ENCODE assay signal across 8 cellular contexts in genomic region chr12:14396071-14396470, GRCh38. TPM values are rescaled to one million over a fixed set of nuclear protein-coding genes. Genes with fewer than 3 reads are reported as not detected.
A peak's percentile ranks its signal among the peaks of the same experiment; 100 is the strongest.
DNase-seq lines count a peak whose midpoint lies in the region; ATAC-seq lines count a peak whose summit lies in the region.

No MANE protein-coding gene starts in this region.

- H3K36me3 Mint-ChIP-seq in activated CD4-positive, alpha-beta T cell treated with anti-CD3 and anti-CD28 coated beads, Interleukin-2, amount 10 ng/mL, durations not matched to agents 7 days and 5 days (ENCODE audit: low read depth), result peaks cover 53% of the 10 kb centered on the region
- H3K36me3 Mint-ChIP-seq in activated naive CD8-positive, alpha-beta T cell treated with anti-CD3 and anti-CD28 coated beads for 36 hours, result peaks cover 60% of the 10 kb centered on the region

- no peaks in the 10 kb centered on the region for H3K27me3 Mint-ChIP-seq in activated CD4-positive, alpha-beta T cell treated with anti-CD3 and anti-CD28 coated beads, Interleukin-2, amount 10 ng/mL, durations not matched to agents 7 days and 5 days
- H3K27me3 Mint-ChIP-seq in activated naive CD8-positive, alpha-beta T cell treated with anti-CD3 and anti-CD28 coated beads for 36 hours, result no peaks in the 10 kb centered on the region

- no peaks in the 10 kb centered on the region for H3K36me3 ChIP-seq in stomach smooth muscle (ENCODE audit: control insufficient read depth in 2 of 2, insufficient read depth in 2 of 2, low read length in 2 of 2)

- DNase-seq in activated CD4-positive, alpha-beta T cell treated with anti-CD3 and anti-CD28 coated beads, Interleukin-2, amount 10 ng/mL, durations not matched to agents 7 days and 5 days, result peak; percentile 34
- no peak for DNase-seq in activated CD4-positive, alpha-beta T cell treated with anti-CD3 and anti-CD28 coated beads, Interleukin-2, amount 50 U/mL, for 48 hours
- no peak for DNase-seq in activated naive CD8-positive, alpha-beta T cell treated with anti-CD3 and anti-CD28 coated beads for 36 hours
- no peak for DNase-seq in activated effector memory CD4-positive, alpha-beta T cell treated with anti-CD3 and anti-CD28 coated beads, Interleukin-2, amount 50 U/mL, for 16 hours

- H3K27me3 ChIP-seq in stomach smooth muscle (ENCODE audit: control insufficient read depth in 1 of 2, insufficient read depth in 2 of 2, low read length in 2 of 2), result no peaks in the 10 kb centered on the region

- H3K27ac ChIP-seq in stomach smooth muscle (ENCODE audit: low read length), result peak overlapping the region; percentile 19

- H3K9me3 ChIP-seq in stomach smooth muscle (ENCODE audit: control insufficient read depth in 2 of 2, low read length in 2 of 2), result peaks cover 3 to 5% of the 10 kb centered on the region in 2 donors

- no peak overlapping the region for H3K4me3 ChIP-seq in stomach smooth muscle (ENCODE audit: low read length in 2 of 2)

- peaks cover 5% of the 10 kb centered on the region for H3K9me3 Mint-ChIP-seq in activated CD4-positive, alpha-beta T cell treated with anti-CD3 and anti-CD28 coated beads, Interleukin-2, amount 10 ng/mL, durations not matched to agents 7 days and 5 days
- H3K9me3 Mint-ChIP-seq in activated naive CD8-positive, alpha-beta T cell treated with anti-CD3 and anti-CD28 coated beads for 36 hours, result peaks cover 9% of the 10 kb centered on the region

- H3K4me1 ChIP-seq in stomach smooth muscle (ENCODE audit: control insufficient read depth, insufficient read depth, low read length), result no peaks in the 10 kb centered on the region

- ATAC-seq in HG03039 (IDR thresholded peaks at IDR 0.05; ENCODE audit: unreplicated experiment) (peak; percentile 48), GM19455 (IDR thresholded peaks at IDR 0.05; ENCODE audit: unreplicated experiment) (no peak), HG03520 (IDR thresholded peaks at IDR 0.05; ENCODE audit: unreplicated experiment) (no peak)

- POLR2A ChIA-PET in activated CD4-positive, alpha-beta T cell treated with anti-CD3 and anti-CD28 coated beads, Interleukin-2, amount 10 ng/mL, durations not matched to agents 7 days and 5 days (lab: Charles Lee), result interaction anchor here (2.6 to 3.0 kb wide), 2 partner anchors 12 to 138 kb away, joined by 19 to 32 read pairs; no protein-coding TSS in a partner anchor

- H3K4me3 Mint-ChIP-seq in activated CD4-positive, alpha-beta T cell treated with anti-CD3 and anti-CD28 coated beads, Interleukin-2, amount 10 ng/mL, durations not matched to agents 7 days and 5 days, result peak overlapping the region; percentile 54
- H3K4me3 Mint-ChIP-seq in activated naive CD8-positive, alpha-beta T cell treated with anti-CD3 and anti-CD28 coated beads for 36 hours, result peak overlapping the region; percentile 63

- CTCF ChIA-PET in activated CD4-positive, alpha-beta T cell treated with anti-CD3 and anti-CD28 coated beads, Interleukin-2, amount 10 ng/mL, durations not matched to agents 7 days and 5 days (lab: Charles Lee), result interaction anchor here (0.6 to 1.6 kb wide), 3 partner anchors 11 to 21 kb away, joined by 3 read pairs; no protein-coding TSS in a partner anchor

- H3K4me1 Mint-ChIP-seq in activated CD4-positive, alpha-beta T cell treated with anti-CD3 and anti-CD28 coated beads, Interleukin-2, amount 10 ng/mL, durations not matched to agents 7 days and 5 days, result peaks cover 89% of the 10 kb centered on the region
- peaks cover 73% of the 10 kb centered on the region for H3K4me1 Mint-ChIP-seq in activated naive CD8-positive, alpha-beta T cell treated with anti-CD3 and anti-CD28 coated beads for 36 hours

- peak overlapping the region; percentile 67 for H3K27ac Mint-ChIP-seq in activated CD4-positive, alpha-beta T cell treated with anti-CD3 and anti-CD28 coated beads, Interleukin-2, amount 10 ng/mL, durations not matched to agents 7 days and 5 days
- H3K27ac Mint-ChIP-seq in activated naive CD8-positive, alpha-beta T cell treated with anti-CD3 and anti-CD28 coated beads for 36 hours, result peak overlapping the region; percentile 85

- H3K9ac ChIP-seq in stomach smooth muscle (ENCODE audit: low read length in 2 of 2), result no peak overlapping the region

RNA-seq across cellular contexts. Expression of gene ATF7IP, which starts 30.6 kb away (rescaled TPM):
- 100 to 1,000 TPM in 1 of 2 experiments, 10 to 100 TPM in 1; 96.7 to 108 TPM for total RNA-seq in activated CD4-positive, alpha-beta T cell treated with anti-CD3 and anti-CD28 coated beads, Interleukin-2, amount 10 ng/mL, durations not matched to agents 7 days and 5 days
- total RNA-seq in activated naive CD8-positive, alpha-beta T cell treated with anti-CD3 and anti-CD28 coated beads for 36 hours, result 10 to 100 TPM; 67.9 to 72.7 TPM
